10 cellular contexts compared by ENCODE assay signal in the genomic region with DNA sequence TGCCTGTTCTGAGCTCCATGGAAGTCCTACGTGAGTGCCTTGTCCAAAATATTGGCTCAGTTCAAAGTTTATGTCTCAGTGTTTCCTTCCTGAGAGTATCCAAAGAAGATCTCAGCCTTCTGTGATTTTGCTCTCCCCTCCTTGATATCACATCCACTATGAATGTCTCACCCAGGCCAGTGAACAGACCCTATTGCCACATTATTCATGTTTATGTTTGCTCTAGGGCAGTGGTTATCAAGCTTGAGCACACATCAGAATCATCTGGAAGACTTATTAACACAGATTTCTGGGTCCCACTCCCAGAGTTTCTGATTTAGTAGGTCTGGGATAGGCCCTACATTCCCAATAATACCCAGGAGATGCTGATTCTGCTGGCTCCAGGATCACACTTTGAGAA.
A peak's percentile ranks its signal among the peaks of the same experiment; 100 is the strongest.
DNase-seq lines count a peak whose midpoint lies in the region; ATAC-seq and TF ChIP-seq lines count a peak whose summit lies in the region.
"Had no signal": no experiment of that assay in that cellular context is flagged by ENCODE, and none has a peak within 500 bp of the region (broad histone marks: within the 10 kb centered on the region; RNA-seq: fewer than 3 reads in every experiment).

No MANE protein-coding gene starts in this region.

- peak overlapping the region; percentile 86 for H3K27ac Mint-ChIP-seq in MCF 10A (ENCODE audit: low read depth, unreplicated experiment)
- H3K27ac Mint-ChIP-seq in memory B cell, result peak overlapping the region; percentile 76
- H3K27ac Mint-ChIP-seq: activated CD8-positive, alpha-beta T cell treated with anti-CD3 and anti-CD28 coated beads, Interleukin-2, amount 10 ng/mL, durations not matched to agents 7 days and 5 days; activated naive CD4-positive, alpha-beta T cell treated with anti-CD3 and anti-CD28 coated beads, Interleukin-2, amount 10 ng/mL, durations not matched to agents 7 days and 5 days had no signal

- H3K14ac ChIP-seq in IMR-90 (replicated peaks; ENCODE audit: low read depth, low read length), result peak overlapping the region; percentile 78

- H3K4me2 ChIP-seq in IMR-90 (ENCODE audit: low read depth, low read length), result peak overlapping the region; percentile 13

- H3K4me1 ChIP-seq in IMR-90 (ENCODE audit: control insufficient read depth, insufficient read depth, low read length) (peaks cover 23% of the 10 kb centered on the region), suprapubic skin (peaks cover 29% of the 10 kb centered on the region), spleen (peaks cover 0 to 38% (median 22%) of the 10 kb centered on the region in 6 donors)

- peaks cover 16% of the 10 kb centered on the region for H3K9me1 ChIP-seq in IMR-90 (ENCODE audit: insufficient read depth, low read length)

- H3K27me3 ChIP-seq in IMR-90 (ENCODE audit: control insufficient read depth, insufficient read depth, low read length), result no peaks in the 10 kb centered on the region
- H3K27me3 ChIP-seq in suprapubic skin, result no peaks in the 10 kb centered on the region
- peaks cover 0 to 5% (median 0%) of the 10 kb centered on the region in 7 donors for H3K27me3 ChIP-seq in spleen (replicated peaks in 1 of 7)

- no peak for TF ChIP-seq RAD21 in IMR-90 (IDR thresholded peaks at IDR 0.05; ENCODE audit: low read length)

- WGBS in IMR-90 (ENCODE audit: extremely low coverage in 2 of 2, insufficient read length in 1 of 2), 2 experiments, result 83% methylated on average over 1 of the region's 1 CpG; no CpG with 5 or more reads in 1 of the 2 experiments
- 87% methylated on average over 1 of the region's 1 CpG for WGBS in suprapubic skin
- WGBS in spleen, 5 donors, result 64 to 88% (median 81%) methylated on average over 1 of the region's 1 CpG

- no peak for ATAC-seq in IMR-90 (ENCODE audit: low read depth)
- no peak for ATAC-seq in memory B cell (ENCODE audit: low read depth)
- ATAC-seq in HG02938 (IDR thresholded peaks at IDR 0.05; ENCODE audit: unreplicated experiment), result no peak
- ATAC-seq: activated CD8-positive, alpha-beta T cell treated with anti-CD3 and anti-CD28 coated beads, Interleukin-2, amount 10 ng/mL, durations not matched to agents 7 days and 5 days had no signal

- TF ChIP-seq POLR2A in IMR-90 (IDR thresholded peaks at IDR 0.05; ENCODE audit: low read depth, low read length), result no peak
- TF ChIP-seq POLR2A in suprapubic skin (IDR thresholded peaks at IDR 0.05), result no peak
- TF ChIP-seq POLR2A in spleen (IDR thresholded peaks at IDR 0.05), result no peak

- H3K4me3 ChIP-seq in IMR-90 (ENCODE audit: insufficient read depth, low read depth, low read length) (no peak overlapping the region), suprapubic skin (no peak overlapping the region), spleen (no peak overlapping the region)

- DNase-seq in IMR-90 (peak; percentile 40), MCF 10A (ENCODE audit: unreplicated experiment) (no peak), memory B cell (ENCODE audit: low spot score in 2 of 2) (no peak), suprapubic skin (ENCODE audit: low spot score in 2 of 2) (no peak), spleen (no peak), NCI-H1417 treated with DMSO at 0.1 percent for 48 hours (lab: John Stamatoyannopoulos, UW) (no peak)
- DNase-seq: activated CD8-positive, alpha-beta T cell treated with anti-CD3 and anti-CD28 coated beads, Interleukin-2, amount 10 ng/mL, durations not matched to agents 7 days and 5 days; activated naive CD4-positive, alpha-beta T cell treated with anti-CD3 and anti-CD28 coated beads, Interleukin-2, amount 10 ng/mL, durations not matched to agents 7 days and 5 days; NCI-H1436 had no signal

- no peaks in the 10 kb centered on the region for H3K9me3 ChIP-seq in IMR-90 (ENCODE audit: control insufficient read depth, insufficient read depth, low read length)
- H3K9me3 ChIP-seq in suprapubic skin, result no peaks in the 10 kb centered on the region
- no peaks in the 10 kb centered on the region for H3K9me3 ChIP-seq in spleen

- no peak overlapping the region for H2AFZ ChIP-seq in IMR-90 (replicated peaks; ENCODE audit: low read length, poor library complexity)

- peak overlapping the region; percentile 93 for H3K4ac ChIP-seq in IMR-90 (ENCODE audit: low read depth, low read length)

- peak overlapping the region; percentile 52 to 92 for H4K8ac ChIP-seq in IMR-90 (ENCODE audit: low read depth in 2 of 2, low read length in 2 of 2)

- H3K18ac ChIP-seq in IMR-90 (ENCODE audit: low read depth, low read length), result peak overlapping the region; percentile 62; the same call in 1 of the 2 replicates

- H3K79me1 ChIP-seq in IMR-90 (ENCODE audit: low read depth in 1 of 2, low read length in 2 of 2), result no peaks in the 10 kb centered on the region; a peak in 1 of 4 replicates

- POLR2A ChIA-PET in IMR-90 (lab: Charles Lee; ENCODE audit: unreplicated experiment), result no interaction called here
- POLR2A ChIA-PET in MCF 10A (lab: Yijun Ruan, JAX), result interaction anchor here (1.1 to 2.2 kb wide), 6 partner anchors 8 to 367 kb away, joined by 4 to 11 read pairs (median 4); a partner anchor contains a TSS

- TF ChIP-seq EP300 in suprapubic skin (IDR thresholded peaks at IDR 0.05), result no peak

- H2BK5ac ChIP-seq in IMR-90 (ENCODE audit: low read depth, low read length, poor library complexity, severe bottlenecking), result peak overlapping the region; percentile 94

- peak overlapping the region; percentile 47; the same call in 1 of the 2 replicates for H4K5ac ChIP-seq in IMR-90 (ENCODE audit: low read depth, low read length)

- no peaks in the 10 kb centered on the region for H4K20me1 ChIP-seq in IMR-90 (ENCODE audit: insufficient read depth, low read length)

- CTCF ChIA-PET in IMR-90 (lab: Yijun Ruan, JAX) (interaction anchor here (1.0 to 1.1 kb wide), 2 partner anchors 11 to 547 kb away, joined by 5 read pairs; no protein-coding TSS in a partner anchor), MCF 10A (lab: Yijun Ruan, JAX) (interaction anchor here (0.7 to 1.6 kb wide), 5 partner anchors 16 to 608 kb away, joined by 3 to 8 read pairs (median 3); no protein-coding TSS in a partner anchor)

- peak overlapping the region; percentile 93 for H4K91ac ChIP-seq in IMR-90 (ENCODE audit: insufficient read depth, low read depth, low read length)

- H3K4me1 Mint-ChIP-seq in MCF 10A (ENCODE audit: insufficient read depth, unreplicated experiment), result peaks cover 22% of the 10 kb centered on the region
- H3K4me1 Mint-ChIP-seq in memory B cell, result peaks cover 22% of the 10 kb centered on the region

- peak overlapping the region; percentile 85 for H3K56ac ChIP-seq in IMR-90 (ENCODE audit: extremely low read depth, insufficient read depth, low read length)

- dilution Hi-C loops in IMR-90 (cut with HindIII; ENCODE audit: low sequenced_read_pairs, unreplicated experiment), result no loop called here

- peak overlapping the region; percentile 94 for H3K27ac ChIP-seq in IMR-90 (ENCODE audit: insufficient read depth, low read length)
- H3K27ac ChIP-seq in suprapubic skin, result peak overlapping the region; percentile 62
- peak overlapping the region in 2 of 8 donors; percentile 44 to 59 for H3K27ac ChIP-seq in spleen

- TF ChIP-seq CTCF in IMR-90 (conservative IDR thresholded peaks at IDR 0.05; ENCODE audit: low read depth, low read length), result no peak
- TF ChIP-seq CTCF in MCF 10A (IDR thresholded peaks at IDR 0.05; ENCODE audit: unreplicated experiment), result no peak
- TF ChIP-seq CTCF in suprapubic skin (IDR thresholded peaks at IDR 0.05), result no peak
- no peak for TF ChIP-seq CTCF in spleen (IDR thresholded peaks at IDR 0.05 in 8 of 11, conservative IDR thresholded peaks at IDR 0.05 in 3 of 11)

- H2AK9ac ChIP-seq in IMR-90 (replicated peaks; ENCODE audit: low read depth, low read length, poor library complexity), result no peak overlapping the region

- intact Hi-C loops in IMR-90 (cut with micrococcal nuclease), result loop anchor here (2.0 to 5.0 kb wide), 4 partner anchors 145 to 607 kb away; a partner anchor contains a TSS
- intact Hi-C loops in MCF 10A (cut with micrococcal nuclease), result loop anchor here (1.0 to 10.0 kb wide), 4 partner anchors 143 to 367 kb away; a partner anchor contains a TSS
- intact Hi-C loops in spleen (cut with DNase I; ENCODE audit: low total_unique reads), result no loop called here

- H2BK20ac ChIP-seq in IMR-90 (ENCODE audit: low read depth, low read length), result peak overlapping the region; percentile 93

- H2AK5ac ChIP-seq in IMR-90 (ENCODE audit: low read depth, low read length), result peak overlapping the region; percentile 56

- peak overlapping the region; percentile 90 for H3K23ac ChIP-seq in IMR-90 (ENCODE audit: low read depth, low read length)

- H2BK120ac ChIP-seq in IMR-90 (ENCODE audit: low read depth, low read length), result peak overlapping the region; percentile 97

- H3K27me3 Mint-ChIP-seq in MCF 10A (ENCODE audit: insufficient read depth, unreplicated experiment), result no peaks in the 10 kb centered on the region
- no peaks in the 10 kb centered on the region for H3K27me3 Mint-ChIP-seq in memory B cell

- no peaks in the 10 kb centered on the region for H3K36me3 ChIP-seq in IMR-90 (ENCODE audit: control insufficient read depth, insufficient read depth, low read length)
- no peaks in the 10 kb centered on the region for H3K36me3 ChIP-seq in suprapubic skin
- no peaks in the 10 kb centered on the region for H3K36me3 ChIP-seq in spleen

- peak overlapping the region; percentile 61 for H2BK15ac ChIP-seq in IMR-90 (ENCODE audit: low read depth, low read length)

- H3K4me3 Mint-ChIP-seq in MCF 10A (ENCODE audit: unreplicated experiment) (no peak overlapping the region), memory B cell (no peak overlapping the region)
- H3K4me3 Mint-ChIP-seq: activated CD8-positive, alpha-beta T cell treated with anti-CD3 and anti-CD28 coated beads, Interleukin-2, amount 10 ng/mL, durations not matched to agents 7 days and 5 days; activated naive CD4-positive, alpha-beta T cell treated with anti-CD3 and anti-CD28 coated beads, Interleukin-2, amount 10 ng/mL, durations not matched to agents 7 days and 5 days had no signal

- BruUV-seq in IMR-90 (replicated peaks; lab: Mats Ljungman, UMichigan) (no TSS peak), MCF 10A (replicated peaks; lab: Mats Ljungman, UMichigan) (no TSS peak)

- peak overlapping the region; percentile 58; the same call in 1 of the 2 replicates for H3K9ac ChIP-seq in IMR-90 (ENCODE audit: low read depth, low read length)

- in situ Hi-C loops in IMR-90 (cut with MboI; ENCODE audit: low sequenced_read_pairs), result loop anchor here (5.0 kb wide), 1 partner anchor 550 kb away; no protein-coding TSS in a partner anchor

- no peaks in the 10 kb centered on the region for H3K36me3 Mint-ChIP-seq in MCF 10A (ENCODE audit: insufficient read depth, unreplicated experiment)
- H3K36me3 Mint-ChIP-seq in memory B cell, result no peaks in the 10 kb centered on the region
- H3K36me3 Mint-ChIP-seq: activated naive CD4-positive, alpha-beta T cell treated with anti-CD3 and anti-CD28 coated beads, Interleukin-2, amount 10 ng/mL, durations not matched to agents 7 days and 5 days had no signal

- no peaks in the 10 kb centered on the region for H3K9me3 Mint-ChIP-seq in MCF 10A (ENCODE audit: unreplicated experiment)
- H3K9me3 Mint-ChIP-seq in memory B cell, result no peaks in the 10 kb centered on the region
- H3K9me3 Mint-ChIP-seq: activated naive CD4-positive, alpha-beta T cell treated with anti-CD3 and anti-CD28 coated beads, Interleukin-2, amount 10 ng/mL, durations not matched to agents 7 days and 5 days had no signal

TF ChIP-seq in IMR-90, 13 proteins besides CTCF, POLR2A, EP300 and RAD21:
- TF ChIP-seq SMC3 (IDR thresholded peaks at IDR 0.05; ENCODE audit: low read depth, low read length), result no peak
- TF ChIP-seq CEBPB (IDR thresholded peaks at IDR 0.05; ENCODE audit: low read depth, low read length), result peak; percentile 71
